23 cellular contexts compared by ENCODE assay signal in genomic region chrX:40960041-40960440, GRCh38.
"Had no signal": no experiment of that assay in that cellular context is flagged by ENCODE, and none has a peak within 500 bp of the region (broad histone marks: within the 10 kb centered on the region; RNA-seq: fewer than 3 reads in every experiment).

No MANE protein-coding gene starts in this region.

- H3K9me3 Mint-ChIP-seq: central memory CD8-positive, alpha-beta T cell; naive B cell had no signal

- H3K36me3 Mint-ChIP-seq: naive B cell, type B pancreatic cell had no signal

- ATAC-seq: gastroesophageal sphincter, left cardiac atrium, lower lobe of right lung had no signal

- H3K4me1 Mint-ChIP-seq: central memory CD8-positive, alpha-beta T cell; naive B cell had no signal

- H3K9me3 ChIP-seq: colonic mucosa, gastroesophageal sphincter, lower lobe of right lung, ovary, sigmoid colon, suprapubic skin, thyroid gland had no signal

- H3K27me3 ChIP-seq: colonic mucosa, gastroesophageal sphincter, ovary, right atrium auricular region, sigmoid colon, stomach, suprapubic skin, thyroid gland had no signal

- DNase-seq: colonic mucosa; effector CD8-positive, alpha-beta T cell; foreskin fibroblast; glutamatergic neuron; kidney; left cardiac atrium; left ventricle myocardium inferior; lower lobe of right lung; mesenchymal stem cell; midbrain; naive B cell; ovary; sigmoid colon; small intestine; stimulated activated CD4-positive, alpha-beta T cell treated with anti-CD3 and anti-CD28 coated beads, Interleukin-12 subunit alpha, Interleukin-12 subunit beta, amount 100 ng/mL, for 4 hours; stimulated activated naive CD4-positive, alpha-beta T cell; stomach; thyroid gland had no signal

- H3K36me3 ChIP-seq: colonic mucosa, gastroesophageal sphincter, left ventricle myocardium inferior, lower lobe of right lung, ovary, right atrium auricular region, sigmoid colon, stomach, suprapubic skin, thyroid gland had no signal

- H3K27me3 Mint-ChIP-seq: central memory CD8-positive, alpha-beta T cell; naive B cell; type B pancreatic cell had no signal

- H3K27ac Mint-ChIP-seq: naive B cell, type B pancreatic cell had no signal

- H3K27ac ChIP-seq: colonic mucosa, gastroesophageal sphincter, left ventricle myocardium inferior, lower lobe of right lung, ovary, right atrium auricular region, sigmoid colon, stomach, suprapubic skin, thyroid gland had no signal

- H3K4me3 Mint-ChIP-seq: central memory CD8-positive, alpha-beta T cell; naive B cell; type B pancreatic cell had no signal

- H3K4me3 ChIP-seq: colonic mucosa, gastroesophageal sphincter, left ventricle myocardium inferior, lower lobe of right lung, ovary, right atrium auricular region, sigmoid colon, stomach, suprapubic skin, thyroid gland had no signal

- H3K4me1 ChIP-seq: colonic mucosa, gastroesophageal sphincter, left ventricle myocardium inferior, lower lobe of right lung, right atrium auricular region, sigmoid colon, stomach, suprapubic skin, thyroid gland had no signal
